8 cellular contexts compared by ENCODE assay signal in the genomic region with DNA sequence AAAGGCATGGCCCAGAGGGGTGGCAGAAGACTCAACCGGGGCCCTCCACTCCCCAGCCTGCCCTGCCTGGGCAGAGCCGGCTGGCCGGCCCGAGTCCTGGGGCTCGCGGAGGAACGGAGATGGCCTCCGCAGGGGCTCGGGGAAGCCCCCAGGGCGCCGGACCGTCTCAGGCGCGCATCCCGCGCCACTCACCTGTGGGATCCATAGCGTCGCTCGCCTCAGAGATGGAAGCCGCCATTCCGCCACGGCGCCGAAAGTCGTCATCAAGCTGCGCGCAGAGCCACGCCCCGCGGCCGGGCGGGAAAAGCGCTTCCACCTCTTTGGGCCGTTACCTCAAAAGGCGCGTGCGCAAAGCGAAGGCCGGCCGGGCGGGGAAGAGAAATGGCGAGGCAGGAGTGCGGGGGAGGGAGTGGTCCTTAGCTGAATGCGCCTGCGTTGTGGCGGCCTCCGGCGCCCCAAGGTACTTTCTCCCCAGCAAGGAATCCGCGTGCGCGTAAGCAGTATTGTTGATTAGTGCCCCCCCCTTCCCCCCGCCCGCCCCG. TPM values are rescaled to one million over a fixed set of nuclear protein-coding genes. Genes with fewer than 3 reads are reported as not detected.
A peak's percentile ranks its signal among the peaks of the same experiment; 100 is the strongest.
DNase-seq lines count a peak whose midpoint lies in the region; ATAC-seq and TF ChIP-seq lines count a peak whose summit lies in the region.

A gene with protein sequence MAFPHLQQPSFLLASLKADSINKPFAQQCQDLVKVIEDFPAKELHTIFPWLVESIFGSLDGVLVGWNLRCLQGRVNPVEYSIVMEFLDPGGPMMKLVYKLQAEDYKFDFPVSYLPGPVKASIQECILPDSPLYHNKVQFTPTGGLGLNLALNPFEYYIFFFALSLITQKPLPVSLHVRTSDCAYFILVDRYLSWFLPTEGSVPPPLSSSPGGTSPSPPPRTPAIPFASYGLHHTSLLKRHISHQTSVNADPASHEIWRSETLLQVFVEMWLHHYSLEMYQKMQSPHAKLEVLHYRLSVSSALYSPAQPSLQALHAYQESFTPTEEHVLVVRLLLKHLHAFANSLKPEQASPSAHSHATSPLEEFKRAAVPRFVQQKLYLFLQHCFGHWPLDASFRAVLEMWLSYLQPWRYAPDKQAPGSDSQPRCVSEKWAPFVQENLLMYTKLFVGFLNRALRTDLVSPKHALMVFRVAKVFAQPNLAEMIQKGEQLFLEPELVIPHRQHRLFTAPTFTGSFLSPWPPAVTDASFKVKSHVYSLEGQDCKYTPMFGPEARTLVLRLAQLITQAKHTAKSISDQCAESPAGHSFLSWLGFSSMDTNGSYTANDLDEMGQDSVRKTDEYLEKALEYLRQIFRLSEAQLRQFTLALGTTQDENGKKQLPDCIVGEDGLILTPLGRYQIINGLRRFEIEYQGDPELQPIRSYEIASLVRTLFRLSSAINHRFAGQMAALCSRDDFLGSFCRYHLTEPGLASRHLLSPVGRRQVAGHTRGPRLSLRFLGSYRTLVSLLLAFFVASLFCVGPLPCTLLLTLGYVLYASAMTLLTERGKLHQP (minus strand): TSS at position 265 of the 542 bp plus-strand sequence. CDS start 5,010 bp downstream, outside the sequence.

- in situ Hi-C loops in KBM-7 (cut with MboI; ENCODE audit: low pct_unique_long_range_greater_than_20kb, low sequenced_read_pairs): no loop called here

- no peaks in the 10 kb centered on the region for H3K27me3 Mint-ChIP-seq in activated T-cell treated with anti-CD3 and anti-CD28 coated beads, Interleukin-2, amount 50 U/mL, for 24 hours

- H3K9ac ChIP-seq in mucosa of stomach (ENCODE audit: low read length): peak within 1 kb of the TSS; percentile 65

- H3K36me3 ChIP-seq in mucosa of stomach (ENCODE audit: control insufficient read depth, insufficient read depth, low read length): no peaks in the 10 kb centered on the region

- no peaks in the 10 kb centered on the region for H3K27me3 ChIP-seq in mucosa of stomach (ENCODE audit: control insufficient read depth, insufficient read depth, low read length)

- H3K4me3 Mint-ChIP-seq in activated T-cell treated with anti-CD3 and anti-CD28 coated beads, Interleukin-2, amount 50 U/mL, for 24 hours: peak within 1 kb of the TSS; percentile 97

- peak; percentile 62 for TF ChIP-seq POLR2A in erythroblast (IDR thresholded peaks at IDR 0.05; ENCODE audit: low read length)

- peak within 1 kb of the TSS; percentile 71 for H3K4me3 ChIP-seq in mucosa of stomach (ENCODE audit: low read length)

- H3K27ac Mint-ChIP-seq in activated T-cell treated with anti-CD3 and anti-CD28 coated beads, Interleukin-2, amount 50 U/mL, for 24 hours: peak within 1 kb of the TSS; percentile 98

- no peaks in the 10 kb centered on the region for H3K9me3 ChIP-seq in mucosa of stomach (ENCODE audit: control insufficient read depth, low read length)

- peaks cover 63% of the 10 kb centered on the region for H3K36me3 Mint-ChIP-seq in activated T-cell treated with anti-CD3 and anti-CD28 coated beads, Interleukin-2, amount 50 U/mL, for 24 hours (ENCODE audit: low read depth)

- DNase-seq in DMS114 treated with DMSO at 0.1 percent for 48 hours (lab: John Stamatoyannopoulos, UW; ENCODE audit: unreplicated experiment) (peak; percentile 67), KBM-7 (peak; percentile 93), erythroblast (lab: John Stamatoyannopoulos, UW) (peak; percentile 96 to 98)
- peak; percentile 99 for DNase-seq in activated T-cell treated with anti-CD3 and anti-CD28 coated beads, Interleukin-2, amount 50 U/mL, for 24 hours
- peak; percentile 95 for DNase-seq in stimulated activated CD8-positive, alpha-beta memory T cell treated with anti-CD3 and anti-CD28 coated beads, Interleukin-7, amount 100 ng/mL, for 1 hour (ENCODE audit: low read depth in 2 of 2)

- ATAC-seq in GM21717 (IDR thresholded peaks at IDR 0.05; ENCODE audit: unreplicated experiment): peak; percentile 52

- H3K4me1 ChIP-seq in mucosa of stomach (ENCODE audit: control insufficient read depth, insufficient read depth, low read length): peaks cover 18% of the 10 kb centered on the region

- no peaks in the 10 kb centered on the region for H3K9me3 Mint-ChIP-seq in activated T-cell treated with anti-CD3 and anti-CD28 coated beads, Interleukin-2, amount 50 U/mL, for 24 hours

- H3K4me1 Mint-ChIP-seq in activated T-cell treated with anti-CD3 and anti-CD28 coated beads, Interleukin-2, amount 50 U/mL, for 24 hours (ENCODE audit: low read depth): peaks cover 37% of the 10 kb centered on the region

TF ChIP-seq in PFSK-1, 5 proteins besides CTCF, POLR2A, EP300 and RAD21:
- TF ChIP-seq TAF1 (IDR thresholded peaks at IDR 0.05; ENCODE audit: borderline replicate concordance, insufficient read depth, low read length) (0 out of 2 replicates have a peak, but pooled peaks have one; percentile 77), POLR2AphosphoS5 (IDR thresholded peaks at IDR 0.05; ENCODE audit: low read depth, low read length) (peak; percentile 76)
- TF ChIP-seq, protein P1, sequence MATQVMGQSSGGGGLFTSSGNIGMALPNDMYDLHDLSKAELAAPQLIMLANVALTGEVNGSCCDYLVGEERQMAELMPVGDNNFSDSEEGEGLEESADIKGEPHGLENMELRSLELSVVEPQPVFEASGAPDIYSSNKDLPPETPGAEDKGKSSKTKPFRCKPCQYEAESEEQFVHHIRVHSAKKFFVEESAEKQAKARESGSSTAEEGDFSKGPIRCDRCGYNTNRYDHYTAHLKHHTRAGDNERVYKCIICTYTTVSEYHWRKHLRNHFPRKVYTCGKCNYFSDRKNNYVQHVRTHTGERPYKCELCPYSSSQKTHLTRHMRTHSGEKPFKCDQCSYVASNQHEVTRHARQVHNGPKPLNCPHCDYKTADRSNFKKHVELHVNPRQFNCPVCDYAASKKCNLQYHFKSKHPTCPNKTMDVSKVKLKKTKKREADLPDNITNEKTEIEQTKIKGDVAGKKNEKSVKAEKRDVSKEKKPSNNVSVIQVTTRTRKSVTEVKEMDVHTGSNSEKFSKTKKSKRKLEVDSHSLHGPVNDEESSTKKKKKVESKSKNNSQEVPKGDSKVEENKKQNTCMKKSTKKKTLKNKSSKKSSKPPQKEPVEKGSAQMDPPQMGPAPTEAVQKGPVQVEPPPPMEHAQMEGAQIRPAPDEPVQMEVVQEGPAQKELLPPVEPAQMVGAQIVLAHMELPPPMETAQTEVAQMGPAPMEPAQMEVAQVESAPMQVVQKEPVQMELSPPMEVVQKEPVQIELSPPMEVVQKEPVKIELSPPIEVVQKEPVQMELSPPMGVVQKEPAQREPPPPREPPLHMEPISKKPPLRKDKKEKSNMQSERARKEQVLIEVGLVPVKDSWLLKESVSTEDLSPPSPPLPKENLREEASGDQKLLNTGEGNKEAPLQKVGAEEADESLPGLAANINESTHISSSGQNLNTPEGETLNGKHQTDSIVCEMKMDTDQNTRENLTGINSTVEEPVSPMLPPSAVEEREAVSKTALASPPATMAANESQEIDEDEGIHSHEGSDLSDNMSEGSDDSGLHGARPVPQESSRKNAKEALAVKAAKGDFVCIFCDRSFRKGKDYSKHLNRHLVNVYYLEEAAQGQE (IDR thresholded peaks at IDR 0.05; ENCODE audit: insufficient read depth in 1 of 2, low read depth in 2 of 2, low read length in 2 of 2): no peak

RNA-seq across cellular contexts. Expression of the gene that starts here (rescaled TPM):
- polyA plus RNA-seq in PFSK-1 (2012; ENCODE audit: insufficient read length, low read depth): 46.1 TPM

Comparison
In these comparisons a context has a peak if more than half of its experiments do, and no peak if none do; other contexts are left out.
1. Peak in every context shown above with its lines: DNase-seq, ATAC-seq and H3K4me3 ChIP-seq.